In genomic region chr10:30431435-30431911, GRCh38 we compare ENCODE assay signal across 1 cellular context.
TF ChIP-seq lines count a peak whose summit lies in the region.

No MANE protein-coding gene starts in this region.

TF ChIP-seq in HEK293, 187 proteins besides CTCF, POLR2A, EP300 and RAD21 (continued from another document and continues in another):
- no peak for TF ChIP-seq ZNF202 (tag by site-specific recombination; IDR thresholded peaks at IDR 0.05; ENCODE audit: borderline replicate concordance)
- TF ChIP-seq ZNF311 (tag by site-specific recombination; IDR thresholded peaks at IDR 0.05; ENCODE audit: borderline replicate concordance): no peak
- TF ChIP-seq ZBTB6 (tag by site-specific recombination; IDR thresholded peaks at IDR 0.05): no peak
- TF ChIP-seq ZNF19 (tag by site-specific recombination; IDR thresholded peaks at IDR 0.05; ENCODE audit: low read depth): no peak
- TF ChIP-seq ZNF610 (tag by site-specific recombination; IDR thresholded peaks at IDR 0.05; ENCODE audit: borderline replicate concordance): no peak
- no peak for TF ChIP-seq YY2 (tag by site-specific recombination; IDR thresholded peaks at IDR 0.05)
- no peak for TF ChIP-seq ZBTB17 (tag by site-specific recombination; IDR thresholded peaks at IDR 0.05)
- TF ChIP-seq SALL2 (tag by site-specific recombination; IDR thresholded peaks at IDR 0.05; ENCODE audit: borderline replicate concordance): no peak
- TF ChIP-seq ZNF658 (tag by site-specific recombination; IDR thresholded peaks at IDR 0.05): no peak
- no peak for TF ChIP-seq ZNF274 (IDR thresholded peaks at IDR 0.05; ENCODE audit: low read length)
- no peak for TF ChIP-seq ZNF274 (tag by site-specific recombination; IDR thresholded peaks at IDR 0.05; ENCODE audit: borderline replicate concordance)
- TF ChIP-seq ZNF623 (tag by site-specific recombination; IDR thresholded peaks at IDR 0.05): no peak
- TF ChIP-seq ZNF777 (tag by site-specific recombination; IDR thresholded peaks at IDR 0.05; ENCODE audit: borderline replicate concordance): no peak
- no peak for TF ChIP-seq ZBTB49 (tag by site-specific recombination; IDR thresholded peaks at IDR 0.05; ENCODE audit: low read depth)
- no peak for TF ChIP-seq ZNF416 (tag by site-specific recombination; IDR thresholded peaks at IDR 0.05)
- TF ChIP-seq BCL11B (tag by site-specific recombination; IDR thresholded peaks at IDR 0.05; ENCODE audit: low read depth): no peak
- TF ChIP-seq SP7 (tag by site-specific recombination; IDR thresholded peaks at IDR 0.05): no peak
- no peak for TF ChIP-seq ZNF132 (tag by site-specific recombination; IDR thresholded peaks at IDR 0.05; ENCODE audit: borderline replicate concordance)
- TF ChIP-seq ZNF585B (tag by site-specific recombination; IDR thresholded peaks at IDR 0.05): no peak
- TF ChIP-seq HIC1 (tag by site-specific recombination; IDR thresholded peaks at IDR 0.05): no peak
- no peak for TF ChIP-seq ZNF175 (tag by site-specific recombination; IDR thresholded peaks at IDR 0.05)
- TF ChIP-seq ZNF664 (tag by site-specific recombination; IDR thresholded peaks at IDR 0.05): no peak
- no peak for TF ChIP-seq PBX3 (CRISPR knock-in tag; IDR thresholded peaks at IDR 0.05)
- no peak for TF ChIP-seq PRDM6 (tag by site-specific recombination; IDR thresholded peaks at IDR 0.05)
- no peak for TF ChIP-seq MZF1 (tag by site-specific recombination; IDR thresholded peaks at IDR 0.05; ENCODE audit: borderline replicate concordance)
- TF ChIP-seq ZNF629 (tag by site-specific recombination; IDR thresholded peaks at IDR 0.05): no peak
- TF ChIP-seq ZNF341 (tag by site-specific recombination; IDR thresholded peaks at IDR 0.05; ENCODE audit: low read depth): peak; percentile 29; the same call in 1 of the 2 replicates
- no peak for TF ChIP-seq ZNF2 (tag by site-specific recombination; IDR thresholded peaks at IDR 0.05)
- TF ChIP-seq ZNF398 (tag by site-specific recombination; IDR thresholded peaks at IDR 0.05): no peak
- TF ChIP-seq EGR2 (tag by site-specific recombination; IDR thresholded peaks at IDR 0.05; ENCODE audit: low read depth): no peak
- no peak for TF ChIP-seq SETDB1 (IDR thresholded peaks at IDR 0.05; ENCODE audit: insufficient read length, low read length)
- TF ChIP-seq ZNF23 (tag by site-specific recombination; IDR thresholded peaks at IDR 0.05; ENCODE audit: borderline replicate concordance): no peak
- TF ChIP-seq ZBTB21 (tag by site-specific recombination; IDR thresholded peaks at IDR 0.05): no peak
- TF ChIP-seq ZIC2 (tag by site-specific recombination; IDR thresholded peaks at IDR 0.05): no peak
- no peak for TF ChIP-seq ZNF184 (tag by site-specific recombination; IDR thresholded peaks at IDR 0.05)
- no peak for TF ChIP-seq ZNF324 (tag by site-specific recombination; IDR thresholded peaks at IDR 0.05)
- TF ChIP-seq ZNF37A (tag by site-specific recombination; IDR thresholded peaks at IDR 0.05): no peak
- TF ChIP-seq PRDM2 (tag by site-specific recombination; IDR thresholded peaks at IDR 0.05; ENCODE audit: borderline replicate concordance): no peak
- no peak for TF ChIP-seq ZNF792 (tag by site-specific recombination; IDR thresholded peaks at IDR 0.05)
- no peak for TF ChIP-seq ZNF76 (tag by site-specific recombination; IDR thresholded peaks at IDR 0.05; ENCODE audit: borderline replicate concordance, low read depth)
- no peak for TF ChIP-seq ZNF521 (tag by site-specific recombination; IDR thresholded peaks at IDR 0.05)
- no peak for TF ChIP-seq MEIS1 (CRISPR knock-in tag; IDR thresholded peaks at IDR 0.05; ENCODE audit: borderline replicate concordance)
- TF ChIP-seq ZNF155 (tag by site-specific recombination; IDR thresholded peaks at IDR 0.05): no peak
- TF ChIP-seq ZNF600 (tag by site-specific recombination; IDR thresholded peaks at IDR 0.05): no peak
- TF ChIP-seq ZBTB26 (tag by site-specific recombination; optimal IDR thresholded peaks at IDR 0.05): peak; percentile 24
- TF ChIP-seq ZSCAN18 (tag by site-specific recombination; IDR thresholded peaks at IDR 0.05): no peak
- TF ChIP-seq GLI4 (tag by site-specific recombination; IDR thresholded peaks at IDR 0.05): no peak
- no peak for TF ChIP-seq SCRT1 (tag by site-specific recombination; IDR thresholded peaks at IDR 0.05; ENCODE audit: borderline replicate concordance)
